Comparison of ENCODE assay signal across 19 cellular contexts in the genomic region with DNA sequence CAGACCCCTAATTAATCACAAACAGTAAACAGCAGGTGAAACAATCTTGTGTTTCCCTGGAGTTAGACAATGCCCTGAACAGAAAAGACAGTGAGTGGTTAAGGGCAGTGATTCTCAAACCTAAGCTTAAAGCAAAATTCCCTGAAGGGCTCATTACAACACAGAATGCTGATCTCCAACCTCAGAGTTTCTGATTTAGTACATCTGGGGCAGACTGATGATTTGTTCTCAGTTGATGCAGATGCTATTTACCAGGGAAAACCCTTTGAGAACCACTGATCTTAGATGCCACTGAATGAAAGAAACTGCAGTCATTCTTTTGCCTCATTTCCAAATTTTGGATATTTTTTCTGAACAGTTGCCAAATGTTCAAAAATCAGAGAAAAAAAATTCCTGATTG. TPM values are rescaled to one million over a fixed set of nuclear protein-coding genes. Genes with fewer than 3 reads are reported as not detected.
DNase-seq lines count a peak whose midpoint lies in the region; ATAC-seq, FAIRE-seq and TF ChIP-seq lines count a peak whose summit lies in the region.
"Had no signal": no experiment of that assay in that cellular context is flagged by ENCODE, and none has a peak within 500 bp of the region (broad histone marks: within the 10 kb centered on the region; RNA-seq: fewer than 3 reads in every experiment).

No MANE protein-coding gene starts in this region.

- no peak overlapping the region for H2AK5ac ChIP-seq in H9 (ENCODE audit: insufficient read length, low read length)

- no peaks in the 10 kb centered on the region for H3K9me3 ChIP-seq in Karpas-422 (ENCODE audit: low read length)
- H3K9me3 ChIP-seq in pancreas = no peaks in the 10 kb centered on the region
- H3K9me3 ChIP-seq in H9 (ENCODE audit: control insufficient read depth, low read depth, low read length) = no peaks in the 10 kb centered on the region
- H3K9me3 ChIP-seq: BE2C, prostate gland had no signal

- H4K8ac ChIP-seq in H9 (replicated peaks; ENCODE audit: insufficient read length, low read depth, low read length) = no peak overlapping the region

- TF ChIP-seq CTCF in cardiac fibroblast (IDR thresholded peaks at IDR 0.05; ENCODE audit: low read depth, low read length) = no peak
- no peak for TF ChIP-seq CTCF in pancreas (IDR thresholded peaks at IDR 0.05)
- TF ChIP-seq CTCF in H9 (conservative IDR thresholded peaks at IDR 0.05) = no peak

- H3K23me2 ChIP-seq in H9 (ENCODE audit: insufficient read length, low read depth, low read length, poor library complexity, severe bottlenecking) = no peaks in the 10 kb centered on the region

- H4K91ac ChIP-seq in H9 (ENCODE audit: insufficient read length, low read depth, low read length) = no peak overlapping the region

- H3K56ac ChIP-seq in H9 (ENCODE audit: insufficient read length, low read depth, low read length) = no peak overlapping the region

- H3K23ac ChIP-seq in H9 (ENCODE audit: insufficient read length, low read depth, low read length) = no peak overlapping the region

- H3K9me3 Mint-ChIP-seq in stimulated activated naive CD8-positive, alpha-beta T cell treated with anti-CD3 and anti-CD28 coated beads, Interleukin-15, Interleukin-2, amounts not matched to agents 100 ng/mL and 50 ng/mL, for 24 hours = peaks cover 11% of the 10 kb centered on the region
- peaks cover 3% of the 10 kb centered on the region in 2 experiments; a peak in 2 of 5 replicates for H3K9me3 Mint-ChIP-seq in H9
- H3K9me3 Mint-ChIP-seq: central memory CD8-positive, alpha-beta T cell had no signal

- peak overlapping the region; percentile 4 for H3K27ac Mint-ChIP-seq in stimulated activated naive CD8-positive, alpha-beta T cell treated with anti-CD3 and anti-CD28 coated beads, Interleukin-15, Interleukin-2, amounts not matched to agents 100 ng/mL and 50 ng/mL, for 24 hours
- no peak overlapping the region for H3K27ac Mint-ChIP-seq in H9
- H3K27ac Mint-ChIP-seq: endodermal cell had no signal

- H2BK15ac ChIP-seq in H9 (ENCODE audit: low read depth, low read length) = no peak overlapping the region

- intact Hi-C loops in Right ventricle myocardium superior (cut with DNase I) (no loop called here), cardiac septum (cut with DNase I) (no loop called here), pancreas (cut with DNase I) (no loop called here)

- H3K9ac ChIP-seq in Karpas-422 (ENCODE audit: low read length) (no peak overlapping the region), H9 (ENCODE audit: extremely low read depth, insufficient read length, low read length) (no peak overlapping the region)

- no peak overlapping the region for H2BK5ac ChIP-seq in H9 (ENCODE audit: insufficient read length, low read length)

- no peak overlapping the region for H3K4me3 ChIP-seq in Karpas-422 (ENCODE audit: low read length)
- no peak overlapping the region for H3K4me3 ChIP-seq in cardiac fibroblast (replicated peaks in 1 of 2; ENCODE audit: low read depth in 2 of 2, low read length in 2 of 2)
- H3K4me3 ChIP-seq in pancreas = no peak overlapping the region
- H3K4me3 ChIP-seq: MG63, PC-9, prostate gland had no signal

- H3T11ph ChIP-seq in H9 (ENCODE audit: low read length) = no peak overlapping the region

- H4K20me1 ChIP-seq in Karpas-422 (ENCODE audit: insufficient read depth, low read depth, low read length) (no peaks in the 10 kb centered on the region), H9 (ENCODE audit: control insufficient read depth, insufficient read depth, insufficient read length) (no peaks in the 10 kb centered on the region)

- peaks cover 59% of the 10 kb centered on the region for H3K4me1 ChIP-seq in Karpas-422 (ENCODE audit: low read length)
- H3K4me1 ChIP-seq in pancreas = no peaks in the 10 kb centered on the region
- H3K4me1 ChIP-seq in H9 (ENCODE audit: insufficient read depth, low read length) = no peaks in the 10 kb centered on the region
- H3K4me1 ChIP-seq: BE2C, prostate gland had no signal

- H2AFZ ChIP-seq in Karpas-422 (ENCODE audit: low read length) = peak overlapping the region; percentile 17; the same call in 1 of the 2 replicates
- no peak overlapping the region for H2AFZ ChIP-seq in H9 (ENCODE audit: low read length)
- H2AFZ ChIP-seq: PC-9 had no signal

- H2BK20ac ChIP-seq in H9 (ENCODE audit: low read depth, low read length, poor library complexity, severe bottlenecking) = no peak overlapping the region

- H2BK120ac ChIP-seq in H9 (ENCODE audit: low read depth, low read length, poor library complexity, severe bottlenecking) = no peak overlapping the region

- H3K27ac ChIP-seq in Karpas-422 (ENCODE audit: low read length) (no peak overlapping the region), pancreas (no peak overlapping the region), H9 (ENCODE audit: insufficient read length, low read depth, low read length) (no peak overlapping the region)
- H3K27ac ChIP-seq: PC-9, prostate gland had no signal

- H2BK12ac ChIP-seq in H9 (ENCODE audit: insufficient read length, low read depth, low read length) = no peak overlapping the region

- H3K4me2 ChIP-seq in Karpas-422 (ENCODE audit: low read depth, low read length, poor library complexity, severe bottlenecking) (peak overlapping the region; percentile 82), H9 (ENCODE audit: insufficient read depth, insufficient read length, low read length) (no peak overlapping the region)
- H3K4me2 ChIP-seq: PC-9 had no signal

- H3K27me3 ChIP-seq in Karpas-422 (ENCODE audit: low read length) (no peaks in the 10 kb centered on the region), pancreas (no peaks in the 10 kb centered on the region), H9 (ENCODE audit: insufficient read depth, low read length) (no peaks in the 10 kb centered on the region)
- H3K27me3 ChIP-seq: BE2C, MG63 had no signal

- no peaks in the 10 kb centered on the region for H3K79me2 ChIP-seq in Karpas-422 (ENCODE audit: low read length)
- no peaks in the 10 kb centered on the region for H3K79me2 ChIP-seq in H9 (ENCODE audit: insufficient read depth, low read length)

- DNase-seq in Right ventricle myocardium superior = no peak
- DNase-seq in cardiac septum (ENCODE audit: low spot score) = no peak
- DNase-seq in Karpas-422 = no peak
- DNase-seq in cardiac fibroblast (ENCODE audit: low read depth in 2 of 2) = peak; percentile 13 to 51
- DNase-seq in NCI-H2227 (lab: John Stamatoyannopoulos, UW; ENCODE audit: unreplicated experiment) = no peak
- no peak for DNase-seq in pancreas
- no peak for DNase-seq in H9
- DNase-seq: BE2C, endodermal cell, left colon, MG63, NCI-H1930, NCI-H526 treated with DMSO at 0.1 percent for 48 hours, PC-9, substantia nigra had no signal

- H3K9me2 ChIP-seq in Karpas-422 (replicated peaks; ENCODE audit: insufficient read depth, low read length) = no peaks in the 10 kb centered on the region

- H3K27me3 Mint-ChIP-seq in stimulated activated naive CD8-positive, alpha-beta T cell treated with anti-CD3 and anti-CD28 coated beads, Interleukin-15, Interleukin-2, amounts not matched to agents 100 ng/mL and 50 ng/mL, for 24 hours = peaks cover 15% of the 10 kb centered on the region
- no peaks in the 10 kb centered on the region for H3K27me3 Mint-ChIP-seq in H9 (ENCODE audit: low read depth)
- H3K27me3 Mint-ChIP-seq: central memory CD8-positive, alpha-beta T cell had no signal

- no peak overlapping the region for H3K14ac ChIP-seq in H9 (ENCODE audit: insufficient read depth, low read length)

- no peak overlapping the region for H3K4ac ChIP-seq in H9 (ENCODE audit: low read depth, low read length)

- peaks cover 78% of the 10 kb centered on the region for H3K4me1 Mint-ChIP-seq in stimulated activated naive CD8-positive, alpha-beta T cell treated with anti-CD3 and anti-CD28 coated beads, Interleukin-15, Interleukin-2, amounts not matched to agents 100 ng/mL and 50 ng/mL, for 24 hours (ENCODE audit: low read depth)
- H3K4me1 Mint-ChIP-seq in H9 = no peaks in the 10 kb centered on the region

- H3K79me1 ChIP-seq in H9 (ENCODE audit: insufficient read depth, low read depth, low read length, poor library complexity, severe bottlenecking) = no peaks in the 10 kb centered on the region

- H3K18ac ChIP-seq in H9 (ENCODE audit: insufficient read length, low read depth, low read length) = no peak overlapping the region

- FAIRE-seq in pancreas (lab: Jason Lieb, UNC) = no peak

- H3K36me3 ChIP-seq in Karpas-422 (ENCODE audit: insufficient read depth, low read length) (no peaks in the 10 kb centered on the region), pancreas (no peaks in the 10 kb centered on the region)
- H3K36me3 ChIP-seq: BE2C, MG63, prostate gland had no signal

- H3K36me3 Mint-ChIP-seq in stimulated activated naive CD8-positive, alpha-beta T cell treated with anti-CD3 and anti-CD28 coated beads, Interleukin-15, Interleukin-2, amounts not matched to agents 100 ng/mL and 50 ng/mL, for 24 hours (ENCODE audit: low read depth) = peaks cover 6% of the 10 kb centered on the region
- peaks cover 0 to 6% (median 0%) of the 10 kb centered on the region in 3 experiments; a peak in 2 of 7 replicates for H3K36me3 Mint-ChIP-seq in H9 (ENCODE audit: insufficient read depth in 1 of 3, low read depth in 3 of 3)

- H3K4me3 Mint-ChIP-seq in stimulated activated naive CD8-positive, alpha-beta T cell treated with anti-CD3 and anti-CD28 coated beads, Interleukin-15, Interleukin-2, amounts not matched to agents 100 ng/mL and 50 ng/mL, for 24 hours = peak overlapping the region; percentile 19
- no peak overlapping the region for H3K4me3 Mint-ChIP-seq in H9
- H3K4me3 Mint-ChIP-seq: central memory CD8-positive, alpha-beta T cell; endodermal cell had no signal

- H4K5ac ChIP-seq in H9 (ENCODE audit: insufficient read length, low read depth, low read length) = no peak overlapping the region

- ATAC-seq in Right ventricle myocardium superior (ENCODE audit: poor library complexity) (peak; percentile 48), pancreas (no peak)
- ATAC-seq: left colon had no signal

RNA-seq across cellular contexts. Expression of gene ADAM19, which starts 18.7 kb away (rescaled TPM):
- total RNA-seq in Right ventricle myocardium superior = 8.4 TPM
- total RNA-seq in cardiac septum = 97.1 TPM
- 4.9 and 5.7 TPM in 2 replicates for total RNA-seq in Karpas-422 (2014; rRNA removed; shearing (Covaris generic); ENCODE audit: low replicate concordance)
- 1 to 10 TPM in 2 of 6 donors, under 1 TPM in 4; 0.47 to 3.0 (median 0.83) TPM for total RNA-seq in pancreas
- under 1 TPM; 0.38 to 0.65 TPM for polyA plus RNA-seq in pancreas
- total RNA-seq in H9 (2021) = 9.5 and 9.9 TPM in 2 replicates

RNA-seq across cellular contexts. Expression of gene SOX30, which starts 58.0 kb away (rescaled TPM):
- total RNA-seq in Right ventricle myocardium superior = 0.13 TPM
- total RNA-seq in cardiac septum = 0.13 TPM
- total RNA-seq in Karpas-422 (2014; rRNA removed; shearing (Covaris generic); ENCODE audit: low replicate concordance) = not detected in 2 replicates
- not detected for total RNA-seq in pancreas
- polyA plus RNA-seq in pancreas = under 1 TPM in 1 of 2 donors, not detected in 1; 0.05 TPM
- total RNA-seq in H9 (2021) = 0.13 TPM in 1 of 2 replicates, not detected in the other
- total RNA-seq: H4 had no signal

Comparison
In these comparisons a context has a peak if more than half of its experiments do, and no peak if none do; other contexts are left out.
1. DNase-seq: peak in cardiac fibroblast (2 of 2); none in Right ventricle myocardium superior (single experiment), cardiac septum (single experiment), Karpas-422 (single experiment), NCI-H2227 (single experiment), pancreas (0 of 6) and H9 (single experiment).